ENCODE assay signal across 11 cellular contexts in the genomic region with DNA sequence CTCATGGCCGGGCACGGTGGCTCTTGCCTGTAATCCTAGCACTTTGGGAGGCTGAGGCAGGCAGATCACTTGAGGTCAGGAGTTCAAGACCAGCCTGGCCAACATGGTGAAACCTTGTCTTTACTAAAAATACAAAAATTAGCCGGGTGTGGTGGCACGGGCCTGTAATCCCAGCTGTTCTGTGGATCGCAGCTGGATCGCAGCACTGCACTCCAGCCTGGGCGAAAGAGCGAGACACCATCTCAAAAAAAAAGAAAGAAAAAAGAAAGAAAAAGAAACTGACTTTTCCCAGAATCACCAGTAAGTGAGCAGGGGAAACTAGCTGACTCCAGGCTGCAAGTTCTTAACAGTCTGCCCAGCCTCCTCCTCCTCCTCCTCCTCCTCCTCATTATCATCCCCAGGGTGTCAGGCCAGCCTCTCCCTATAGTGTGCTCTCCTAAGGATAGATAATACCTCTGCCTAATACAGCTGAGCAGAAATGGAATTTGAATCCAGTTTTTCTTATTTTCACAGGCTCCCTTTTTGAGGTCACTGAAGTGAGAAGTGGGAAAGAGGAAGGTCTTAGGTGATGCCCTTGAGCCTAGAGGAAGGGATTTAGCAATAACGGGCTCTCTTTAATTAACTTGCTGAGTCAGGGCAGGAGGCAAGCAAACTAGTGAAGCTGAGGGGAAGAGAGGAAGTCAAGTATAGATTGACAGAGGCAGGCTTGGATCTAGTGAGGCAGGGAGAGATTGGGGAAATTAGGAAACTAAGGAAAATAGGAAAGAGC. TPM values are rescaled to one million over a fixed set of nuclear protein-coding genes. Genes with fewer than 3 reads are reported as not detected.
DNase-seq lines count a peak whose midpoint lies in the region; ATAC-seq and TF ChIP-seq lines count a peak whose summit lies in the region.
"Had no signal": no experiment of that assay in that cellular context is flagged by ENCODE, and none has a peak within 500 bp of the region (broad histone marks: within the 10 kb centered on the region; RNA-seq: fewer than 3 reads in every experiment).

No MANE protein-coding gene starts in this region.

- H3K4me1 ChIP-seq in DND-41 (ENCODE audit: insufficient read depth, low read length), result no peaks in the 10 kb centered on the region
- H3K4me1 ChIP-seq in naive thymus-derived CD4-positive, alpha-beta T cell (ENCODE audit: control insufficient read depth in 2 of 2, insufficient read depth in 2 of 2, low read length in 2 of 2), result no peaks in the 10 kb centered on the region
- H3K4me1 ChIP-seq: pancreas, suprapubic skin had no signal

- intact Hi-C loops in dendritic cell treated with granulocyte-macrophage colony-stimulating factor and Interleukin-4, amounts not matched to agents 40 ng/mL and 50 ng/mL, for 4 days (cut with micrococcal nuclease), result loop anchor here (5.0 kb wide), 1 partner anchor 38 kb away; no protein-coding TSS in a partner anchor
- intact Hi-C loops in naive thymus-derived CD4-positive, alpha-beta T cell (cut with micrococcal nuclease), result no loop called here
- intact Hi-C loops in activated CD8-positive, alpha-beta T cell treated with anti-CD3 and anti-CD28 coated beads for 36 hours (cut with micrococcal nuclease), result no loop called here

- CTCF ChIA-PET in naive thymus-derived CD4-positive, alpha-beta T cell (lab: Charles Lee), result no interaction called here
- CTCF ChIA-PET in activated CD8-positive, alpha-beta T cell treated with anti-CD3 and anti-CD28 coated beads for 36 hours (lab: Charles Lee), result interaction anchor here (0.9 to 2.3 kb wide), 3 partner anchors 8 to 90 kb away, joined by 3 to 5 read pairs (median 4); no protein-coding TSS in a partner anchor

- peak overlapping the region; percentile 39; the same call in 1 of the 2 replicates for H2AFZ ChIP-seq in DND-41 (ENCODE audit: low read depth, low read length)

- POLR2A ChIA-PET in naive thymus-derived CD4-positive, alpha-beta T cell (lab: Charles Lee), result no interaction called here
- POLR2A ChIA-PET in activated CD8-positive, alpha-beta T cell treated with anti-CD3 and anti-CD28 coated beads for 36 hours (lab: Charles Lee), result no interaction called here

- no peaks in the 10 kb centered on the region for H3K36me3 Mint-ChIP-seq in dendritic cell treated with granulocyte-macrophage colony-stimulating factor and Interleukin-4, amounts not matched to agents 40 ng/mL and 50 ng/mL, for 4 days (ENCODE audit: low read depth)
- no peaks in the 10 kb centered on the region for H3K36me3 Mint-ChIP-seq in naive thymus-derived CD4-positive, alpha-beta T cell
- H3K36me3 Mint-ChIP-seq in activated CD8-positive, alpha-beta T cell treated with anti-CD3 and anti-CD28 coated beads for 36 hours (ENCODE audit: low read depth), result no peaks in the 10 kb centered on the region

- peaks cover 37% of the 10 kb centered on the region for H3K4me1 Mint-ChIP-seq in dendritic cell treated with granulocyte-macrophage colony-stimulating factor and Interleukin-4, amounts not matched to agents 40 ng/mL and 50 ng/mL, for 4 days (ENCODE audit: low read depth)
- H3K4me1 Mint-ChIP-seq in naive thymus-derived CD4-positive, alpha-beta T cell, result peaks cover 0 to 5% (median 0%) of the 10 kb centered on the region in 7 donors
- H3K4me1 Mint-ChIP-seq in activated CD8-positive, alpha-beta T cell treated with anti-CD3 and anti-CD28 coated beads for 36 hours (ENCODE audit: low read depth), result no peaks in the 10 kb centered on the region

- no peaks in the 10 kb centered on the region for H4K20me1 ChIP-seq in DND-41 (ENCODE audit: insufficient read depth, low read length)

- H3K4me3 ChIP-seq in DND-41 (ENCODE audit: low read depth in 1 of 2, low read length in 2 of 2), result no peak overlapping the region
- no peak overlapping the region for H3K4me3 ChIP-seq in naive thymus-derived CD4-positive, alpha-beta T cell (ENCODE audit: low read length)
- H3K4me3 ChIP-seq: cardiac muscle cell, pancreas, suprapubic skin had no signal

- peak; percentile 42; the same call in 2 of the 3 replicates for ATAC-seq in DND-41 (ENCODE audit: insufficient read depth, low read depth)
- peak; percentile 89 for ATAC-seq in naive thymus-derived CD4-positive, alpha-beta T cell
- ATAC-seq in HG03135 (IDR thresholded peaks at IDR 0.05; ENCODE audit: unreplicated experiment), result no peak
- ATAC-seq in activated CD8-positive, alpha-beta T cell treated with anti-CD3 and anti-CD28 coated beads for 36 hours, result no peak
- no peak for ATAC-seq in HG03175 (IDR thresholded peaks at IDR 0.05; ENCODE audit: unreplicated experiment)

- peak overlapping the region; percentile 46 for H3K4me3 Mint-ChIP-seq in dendritic cell treated with granulocyte-macrophage colony-stimulating factor and Interleukin-4, amounts not matched to agents 40 ng/mL and 50 ng/mL, for 4 days
- H3K4me3 Mint-ChIP-seq in naive thymus-derived CD4-positive, alpha-beta T cell, result no peak overlapping the region
- no peak overlapping the region for H3K4me3 Mint-ChIP-seq in activated CD8-positive, alpha-beta T cell treated with anti-CD3 and anti-CD28 coated beads for 36 hours

- no peaks in the 10 kb centered on the region for H3K27me3 Mint-ChIP-seq in dendritic cell treated with granulocyte-macrophage colony-stimulating factor and Interleukin-4, amounts not matched to agents 40 ng/mL and 50 ng/mL, for 4 days
- H3K27me3 Mint-ChIP-seq in naive thymus-derived CD4-positive, alpha-beta T cell, result peaks cover 0 to 6% (median under 1%) of the 10 kb centered on the region in 5 donors
- H3K27me3 Mint-ChIP-seq in activated CD8-positive, alpha-beta T cell treated with anti-CD3 and anti-CD28 coated beads for 36 hours, result peaks cover 1% of the 10 kb centered on the region

- H3K27ac ChIP-seq in DND-41 (ENCODE audit: low read length), result no peak overlapping the region
- no peak overlapping the region for H3K27ac ChIP-seq in naive thymus-derived CD4-positive, alpha-beta T cell (ENCODE audit: low read depth, low read length)
- H3K27ac ChIP-seq: cardiac muscle cell, pancreas, suprapubic skin had no signal

- no peaks in the 10 kb centered on the region for H3K9me3 ChIP-seq in DND-41 (ENCODE audit: insufficient read depth, low read length, severe bottlenecking)
- no peaks in the 10 kb centered on the region for H3K9me3 ChIP-seq in naive thymus-derived CD4-positive, alpha-beta T cell (ENCODE audit: control insufficient read depth in 2 of 3, low read length in 3 of 3)
- H3K9me3 ChIP-seq: pancreas, suprapubic skin had no signal

- no peak overlapping the region for H3K4me2 ChIP-seq in DND-41 (ENCODE audit: insufficient read depth, low read length)

- DNase-seq in DND-41, result no peak
- DNase-seq in NCI-H69 (lab: John Stamatoyannopoulos, UW), result peak; percentile 44
- DNase-seq in naive thymus-derived CD4-positive, alpha-beta T cell, result no peak
- no peak for DNase-seq in activated CD8-positive, alpha-beta T cell treated with anti-CD3 and anti-CD28 coated beads for 36 hours
- no peak for DNase-seq in DMS 273 treated with DMSO at 0.1 percent for 48 hours (lab: John Stamatoyannopoulos, UW)
- DNase-seq: pancreas had no signal

- H3K9ac ChIP-seq in DND-41 (ENCODE audit: low read depth, low read length), result no peak overlapping the region

- H3K27me3 ChIP-seq in DND-41 (ENCODE audit: insufficient read depth, low read length, poor library complexity), result no peaks in the 10 kb centered on the region
- no peaks in the 10 kb centered on the region for H3K27me3 ChIP-seq in naive thymus-derived CD4-positive, alpha-beta T cell (ENCODE audit: control insufficient read depth in 2 of 2, insufficient read depth in 2 of 2, low read length in 2 of 2)
- H3K27me3 ChIP-seq: cardiac muscle cell, pancreas, suprapubic skin had no signal

- no peaks in the 10 kb centered on the region for H3K36me3 ChIP-seq in DND-41 (ENCODE audit: insufficient read depth, low read length)
- no peaks in the 10 kb centered on the region for H3K36me3 ChIP-seq in naive thymus-derived CD4-positive, alpha-beta T cell (ENCODE audit: control insufficient read depth in 2 of 3, insufficient read depth in 3 of 3, low read length in 3 of 3)
- H3K36me3 ChIP-seq: cardiac muscle cell, pancreas, suprapubic skin had no signal

- no peaks in the 10 kb centered on the region for H3K79me2 ChIP-seq in DND-41 (ENCODE audit: insufficient read depth, low read length)

- no peak for TF ChIP-seq CTCF in DND-41 (IDR thresholded peaks at IDR 0.05; ENCODE audit: borderline replicate concordance, extremely low read depth, low read length, poor library complexity, severe bottlenecking)
- TF ChIP-seq CTCF in activated CD8-positive, alpha-beta T cell treated with anti-CD3 and anti-CD28 coated beads for 36 hours (IDR thresholded peaks at IDR 0.05), result no peak

- peak overlapping the region; percentile 69 for H3K27ac Mint-ChIP-seq in dendritic cell treated with granulocyte-macrophage colony-stimulating factor and Interleukin-4, amounts not matched to agents 40 ng/mL and 50 ng/mL, for 4 days
- H3K27ac Mint-ChIP-seq in naive thymus-derived CD4-positive, alpha-beta T cell, result no peak overlapping the region
- H3K27ac Mint-ChIP-seq in activated CD8-positive, alpha-beta T cell treated with anti-CD3 and anti-CD28 coated beads for 36 hours, result no peak overlapping the region

- no peaks in the 10 kb centered on the region for H3K9me3 Mint-ChIP-seq in dendritic cell treated with granulocyte-macrophage colony-stimulating factor and Interleukin-4, amounts not matched to agents 40 ng/mL and 50 ng/mL, for 4 days
- H3K9me3 Mint-ChIP-seq in naive thymus-derived CD4-positive, alpha-beta T cell, result no peaks in the 10 kb centered on the region
- no peaks in the 10 kb centered on the region for H3K9me3 Mint-ChIP-seq in activated CD8-positive, alpha-beta T cell treated with anti-CD3 and anti-CD28 coated beads for 36 hours

RNA-seq across cellular contexts. Expression of gene ELF2, which starts 11.8 kb away (rescaled TPM):
- 10 to 100 TPM; 40.1 to 88.2 (median 76.2) TPM for total RNA-seq in naive thymus-derived CD4-positive, alpha-beta T cell
- polyA plus RNA-seq in naive thymus-derived CD4-positive, alpha-beta T cell, result 10 to 100 TPM; 30.6 to 36.5 TPM
- 10 to 100 TPM; 20.1 to 20.4 TPM for total RNA-seq in activated CD8-positive, alpha-beta T cell treated with anti-CD3 and anti-CD28 coated beads for 36 hours

Comparison
In these comparisons a context has a peak if more than half of its experiments do, and no peak if none do; other contexts are left out.
1. ATAC-seq: peak in DND-41 (single experiment) and naive thymus-derived CD4-positive, alpha-beta T cell (single experiment); none in HG03135 (single experiment), activated CD8-positive, alpha-beta T cell treated with anti-CD3 and anti-CD28 coated beads for 36 hours (single experiment) and HG03175 (single experiment).